Comparison of ENCODE assay signal across 8 cellular contexts in genomic region chr3:46693897-46694235, GRCh38. TPM values are rescaled to one million over a fixed set of nuclear protein-coding genes. Genes with fewer than 3 reads are reported as not detected.
A peak's percentile ranks its signal among the peaks of the same experiment; 100 is the strongest.
DNase-seq lines count a peak whose midpoint lies in the region; ATAC-seq and TF ChIP-seq lines count a peak whose summit lies in the region.

No MANE protein-coding gene starts in this region.

- peaks cover 21 to 52% of the 10 kb centered on the region in 2 donors for H3K4me1 ChIP-seq in ascending aorta
- peaks cover 36 to 70% (median 61%) of the 10 kb centered on the region in 4 donors for H3K4me1 ChIP-seq in stomach
- no peaks in the 10 kb centered on the region for H3K4me1 ChIP-seq in A673 (ENCODE audit: insufficient read depth, low read length, poor library complexity, severe bottlenecking)

- 23 to 62% (median 26%) methylated on average over 5 to 30 of the region's 30 CpGs for WGBS in stomach, 5 donors

- H3K4me3 ChIP-seq in ascending aorta (peak overlapping the region; percentile 74 to 89), stomach (peak overlapping the region; percentile 67 to 78 (median 74)), A673 (ENCODE audit: low read depth, low read length, poor library complexity, severe bottlenecking) (no peak overlapping the region)

- H3K9me3 ChIP-seq in ascending aorta, result no peaks in the 10 kb centered on the region
- H3K9me3 ChIP-seq in stomach, result no peaks in the 10 kb centered on the region
- H3K9me3 ChIP-seq in A673 (ENCODE audit: low read depth, low read length, poor library complexity, severe bottlenecking), result no peaks in the 10 kb centered on the region

- H3K27ac ChIP-seq in ascending aorta, result peak overlapping the region; percentile 83 to 93
- peak overlapping the region; percentile 47 to 86 (median 86) for H3K27ac ChIP-seq in stomach
- H3K27ac ChIP-seq in A673 (ENCODE audit: low read depth, low read length, poor library complexity, severe bottlenecking), result no peak overlapping the region

- TF ChIP-seq CTCF in ascending aorta (IDR thresholded peaks at IDR 0.05) (no peak), stomach (IDR thresholded peaks at IDR 0.05) (no peak), GM20000 (IDR thresholded peaks at IDR 0.05; ENCODE audit: extremely low read depth, missing control alignments) (no peak), A673 (conservative IDR thresholded peaks at IDR 0.05; ENCODE audit: low read depth, low read length) (no peak)

- H3K36me3 ChIP-seq in ascending aorta (no peaks in the 10 kb centered on the region), stomach (no peaks in the 10 kb centered on the region), A673 (ENCODE audit: insufficient read depth, low read length, poor library complexity, severe bottlenecking) (no peaks in the 10 kb centered on the region)

- DNase-seq in Right ventricle myocardium inferior (ENCODE audit: missing footprints), result peak; percentile 75
- no peak for DNase-seq in cardiac septum (ENCODE audit: low spot score)
- no peak for DNase-seq in ascending aorta (ENCODE audit: low spot score in 2 of 2)
- DNase-seq in left lobe of liver (ENCODE audit: low spot score), result no peak
- DNase-seq in stomach, result no peak
- DNase-seq in GM20000 (ENCODE audit: low spot score), result no peak
- no peak for DNase-seq in 8988T
- no peak for DNase-seq in A673 (ENCODE audit: low spot score)

- no peak for TF ChIP-seq EP300 in stomach (IDR thresholded peaks at IDR 0.05)

- TF ChIP-seq POLR2A in stomach (IDR thresholded peaks at IDR 0.05), result no peak

- POLR2A ChIA-PET in A673 (lab: Charles Lee; ENCODE audit: low non-redundant PET), result no interaction called here

- H3K27me3 ChIP-seq in ascending aorta (no peaks in the 10 kb centered on the region), stomach (peaks cover 0 to 3% (median 0%) of the 10 kb centered on the region in 3 donors), A673 (replicated peaks; ENCODE audit: insufficient read depth, low read depth, low read length, poor library complexity) (no peaks in the 10 kb centered on the region)

- intact Hi-C loops in Right ventricle myocardium inferior (cut with DNase I), result loop anchor here (10.0 kb wide), 1 partner anchor 129 kb away; the partner anchor contains the start of gene LRRC2
- intact Hi-C loops in cardiac septum (cut with DNase I), result loop anchor here (2.0 to 5.0 kb wide), 2 partner anchors 27 to 168 kb away; partner anchors contain the start of gene MYL3
- intact Hi-C loops in ascending aorta (cut with DNase I), result no loop called here
- intact Hi-C loops in stomach (cut with DNase I; ENCODE audit: low total_unique reads), result no loop called here
- intact Hi-C loops in A673 (cut with micrococcal nuclease; ENCODE audit: unreplicated experiment), result no loop called here

- ATAC-seq in Right ventricle myocardium inferior, result peak; percentile 11
- peak; percentile 37 for ATAC-seq in left lobe of liver

- BruUV-seq in A673 (replicated peaks; lab: Mats Ljungman, UMichigan), result no TSS peak

- CTCF ChIA-PET in A673 (lab: Charles Lee), result interaction anchor here (0.6 kb wide), 1 partner anchor 220 kb away, joined by 4 read pairs; no protein-coding TSS in a partner anchor

RNA-seq across cellular contexts. Expression of gene ALS2CL, which starts 0.4 kb away (rescaled TPM):
- total RNA-seq in Right ventricle myocardium inferior (36.9 TPM), cardiac septum (32.5 TPM), ascending aorta (49.0 TPM), left lobe of liver (24.2 TPM), stomach (100 to 1,000 TPM in 1 of 5 donors, 10 to 100 TPM in 4; 10.8 to 107 (median 50.0) TPM), A673 (2021) (0.20 and 0.24 TPM in 2 replicates)
- 100 to 1,000 TPM in 1 of 3 donors, 1 to 10 TPM in 2; 5.3 to 103 (median 9.3) TPM for polyA plus RNA-seq in stomach

RNA-seq across cellular contexts. Expression of gene TMIE, which starts 7.3 kb away (rescaled TPM):
- total RNA-seq in Right ventricle myocardium inferior (0.89 TPM), cardiac septum (0.51 TPM), ascending aorta (8.5 TPM), left lobe of liver (0.33 TPM), stomach (under 1 TPM in 1 of 5 donors, not detected in 4; 0.55 TPM), A673 (2021) (0.17 TPM in 1 of 2 replicates, not detected in the other)
- polyA plus RNA-seq in stomach, result 1 to 10 TPM in 1 of 3 donors, under 1 TPM in 1, not detected in 1; 0.46 to 1.0 TPM

RNA-seq across cellular contexts. Expression of gene PRSS50, which starts 23.8 kb away (rescaled TPM):
- total RNA-seq in Right ventricle myocardium inferior (0.11 TPM), cardiac septum (0.78 TPM), ascending aorta (not detected), left lobe of liver (0.13 TPM), stomach (under 1 TPM in 1 of 5 donors, not detected in 4; under 0.01 TPM), A673 (2021) (not detected in 2 replicates)
- polyA plus RNA-seq in stomach, result under 1 TPM in 1 of 3 donors, not detected in 2; 0.10 TPM

Comparison
In these comparisons a context has a peak if more than half of its experiments do, and no peak if none do; other contexts are left out.
1. intact Hi-C loops: an anchor here in Right ventricle myocardium inferior (10.0 kb wide) and cardiac septum (2.0 to 5.0 kb wide); none called in ascending aorta, stomach and A673.